In the genomic region with DNA sequence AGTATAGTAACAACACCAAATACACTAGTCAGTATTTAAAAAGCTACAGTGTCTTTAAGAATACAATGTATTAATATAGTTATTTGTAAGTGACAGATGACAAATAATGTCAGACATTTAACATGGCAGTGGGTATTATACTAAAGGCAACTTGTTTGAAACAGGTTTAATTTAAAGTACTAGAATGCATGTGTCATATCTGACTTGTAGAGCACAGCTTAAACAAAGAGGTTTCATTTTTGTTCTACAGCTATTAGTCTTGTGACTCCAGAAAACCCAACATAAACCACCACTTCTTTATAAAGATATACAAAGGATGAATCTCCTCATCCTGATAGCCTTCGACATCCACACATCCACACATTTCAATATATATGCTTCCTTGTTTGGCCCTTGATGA, we compare ENCODE assay signal across 1 cellular context.
TF ChIP-seq lines count a peak whose summit lies in the region.

No MANE protein-coding gene starts in this region.

TF ChIP-seq in GM23338, 12 proteins besides CTCF, POLR2A, EP300 and RAD21 (continued from another document):
- TF ChIP-seq, protein P1, sequence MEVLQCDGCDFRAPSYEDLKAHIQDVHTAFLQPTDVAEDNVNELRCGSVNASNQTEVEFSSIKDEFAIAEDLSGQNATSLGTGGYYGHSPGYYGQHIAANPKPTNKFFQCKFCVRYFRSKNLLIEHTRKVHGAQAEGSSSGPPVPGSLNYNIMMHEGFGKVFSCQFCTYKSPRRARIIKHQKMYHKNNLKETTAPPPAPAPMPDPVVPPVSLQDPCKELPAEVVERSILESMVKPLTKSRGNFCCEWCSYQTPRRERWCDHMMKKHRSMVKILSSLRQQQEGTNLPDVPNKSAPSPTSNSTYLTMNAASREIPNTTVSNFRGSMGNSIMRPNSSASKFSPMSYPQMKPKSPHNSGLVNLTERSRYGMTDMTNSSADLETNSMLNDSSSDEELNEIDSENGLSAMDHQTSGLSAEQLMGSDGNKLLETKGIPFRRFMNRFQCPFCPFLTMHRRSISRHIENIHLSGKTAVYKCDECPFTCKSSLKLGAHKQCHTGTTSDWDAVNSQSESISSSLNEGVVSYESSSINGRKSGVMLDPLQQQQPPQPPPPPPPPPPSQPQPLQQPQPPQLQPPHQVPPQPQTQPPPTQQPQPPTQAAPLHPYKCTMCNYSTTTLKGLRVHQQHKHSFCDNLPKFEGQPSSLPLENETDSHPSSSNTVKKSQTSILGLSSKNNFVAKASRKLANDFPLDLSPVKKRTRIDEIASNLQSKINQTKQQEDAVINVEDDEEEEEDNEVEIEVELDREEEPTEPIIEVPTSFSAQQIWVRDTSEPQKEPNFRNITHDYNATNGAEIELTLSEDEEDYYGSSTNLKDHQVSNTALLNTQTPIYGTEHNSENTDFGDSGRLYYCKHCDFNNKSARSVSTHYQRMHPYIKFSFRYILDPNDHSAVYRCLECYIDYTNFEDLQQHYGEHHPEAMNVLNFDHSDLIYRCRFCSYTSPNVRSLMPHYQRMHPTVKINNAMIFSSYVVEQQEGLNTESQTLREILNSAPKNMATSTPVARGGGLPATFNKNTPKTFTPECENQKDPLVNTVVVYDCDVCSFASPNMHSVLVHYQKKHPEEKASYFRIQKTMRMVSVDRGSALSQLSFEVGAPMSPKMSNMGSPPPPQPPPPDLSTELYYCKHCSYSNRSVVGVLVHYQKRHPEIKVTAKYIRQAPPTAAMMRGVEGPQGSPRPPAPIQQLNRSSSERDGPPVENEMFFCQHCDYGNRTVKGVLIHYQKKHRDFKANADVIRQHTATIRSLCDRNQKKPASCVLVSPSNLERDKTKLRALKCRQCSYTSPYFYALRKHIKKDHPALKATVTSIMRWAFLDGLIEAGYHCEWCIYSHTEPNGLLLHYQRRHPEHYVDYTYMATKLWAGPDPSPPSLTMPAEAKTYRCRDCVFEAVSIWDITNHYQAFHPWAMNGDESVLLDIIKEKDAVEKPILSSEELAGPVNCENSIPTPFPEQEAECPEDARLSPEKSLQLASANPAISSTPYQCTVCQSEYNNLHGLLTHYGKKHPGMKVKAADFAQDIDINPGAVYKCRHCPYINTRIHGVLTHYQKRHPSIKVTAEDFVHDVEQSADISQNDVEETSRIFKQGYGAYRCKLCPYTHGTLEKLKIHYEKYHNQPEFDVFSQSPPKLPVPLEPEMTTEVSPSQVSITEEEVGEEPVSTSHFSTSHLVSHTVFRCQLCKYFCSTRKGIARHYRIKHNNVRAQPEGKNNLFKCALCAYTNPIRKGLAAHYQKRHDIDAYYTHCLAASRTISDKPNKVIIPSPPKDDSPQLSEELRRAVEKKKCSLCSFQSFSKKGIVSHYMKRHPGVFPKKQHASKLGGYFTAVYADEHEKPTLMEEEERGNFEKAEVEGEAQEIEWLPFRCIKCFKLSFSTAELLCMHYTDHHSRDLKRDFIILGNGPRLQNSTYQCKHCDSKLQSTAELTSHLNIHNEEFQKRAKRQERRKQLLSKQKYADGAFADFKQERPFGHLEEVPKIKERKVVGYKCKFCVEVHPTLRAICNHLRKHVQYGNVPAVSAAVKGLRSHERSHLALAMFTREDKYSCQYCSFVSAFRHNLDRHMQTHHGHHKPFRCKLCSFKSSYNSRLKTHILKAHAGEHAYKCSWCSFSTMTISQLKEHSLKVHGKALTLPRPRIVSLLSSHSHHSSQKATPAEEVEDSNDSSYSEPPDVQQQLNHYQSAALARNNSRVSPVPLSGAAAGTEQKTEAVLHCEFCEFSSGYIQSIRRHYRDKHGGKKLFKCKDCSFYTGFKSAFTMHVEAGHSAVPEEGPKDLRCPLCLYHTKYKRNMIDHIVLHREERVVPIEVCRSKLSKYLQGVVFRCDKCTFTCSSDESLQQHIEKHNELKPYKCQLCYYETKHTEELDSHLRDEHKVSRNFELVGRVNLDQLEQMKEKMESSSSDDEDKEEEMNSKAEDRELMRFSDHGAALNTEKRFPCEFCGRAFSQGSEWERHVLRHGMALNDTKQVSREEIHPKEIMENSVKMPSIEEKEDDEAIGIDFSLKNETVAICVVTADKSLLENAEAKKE (CRISPR knock-in tag; IDR thresholded peaks at IDR 0.05), result no peak
- TF ChIP-seq STAT1 (IDR thresholded peaks at IDR 0.05; ENCODE audit: unreplicated experiment) (no peak), ZNF114 (CRISPR knock-in tag; IDR thresholded peaks at IDR 0.05) (no peak)
